In the genomic region with DNA sequence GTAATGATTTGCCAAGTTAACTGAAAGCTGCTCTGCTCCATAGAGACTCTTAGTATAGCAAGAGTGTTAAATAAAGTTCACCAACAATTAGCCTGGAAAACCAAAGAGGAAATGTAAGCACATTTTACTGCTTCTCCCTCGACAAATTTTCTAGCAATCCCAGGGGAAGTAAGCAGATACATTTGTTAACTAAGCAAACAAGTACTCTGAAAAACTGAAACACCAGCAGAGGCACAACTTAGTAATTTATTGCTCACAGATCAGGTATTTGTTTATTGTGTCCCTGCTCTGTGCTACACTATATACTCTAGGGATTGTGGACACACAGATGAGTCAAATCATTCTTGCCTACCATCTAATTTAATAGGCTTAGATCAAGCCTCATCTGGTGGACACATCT, we compare ENCODE assay signal across 1 cellular context.
A peak's percentile ranks its signal among the peaks of the same experiment; 100 is the strongest.
TF ChIP-seq lines count a peak whose summit lies in the region.

No MANE protein-coding gene starts in this region.

TF ChIP-seq in HEK293, 187 proteins besides CTCF, POLR2A, EP300 and RAD21 (continued from another document):
- TF ChIP-seq, protein P1, sequence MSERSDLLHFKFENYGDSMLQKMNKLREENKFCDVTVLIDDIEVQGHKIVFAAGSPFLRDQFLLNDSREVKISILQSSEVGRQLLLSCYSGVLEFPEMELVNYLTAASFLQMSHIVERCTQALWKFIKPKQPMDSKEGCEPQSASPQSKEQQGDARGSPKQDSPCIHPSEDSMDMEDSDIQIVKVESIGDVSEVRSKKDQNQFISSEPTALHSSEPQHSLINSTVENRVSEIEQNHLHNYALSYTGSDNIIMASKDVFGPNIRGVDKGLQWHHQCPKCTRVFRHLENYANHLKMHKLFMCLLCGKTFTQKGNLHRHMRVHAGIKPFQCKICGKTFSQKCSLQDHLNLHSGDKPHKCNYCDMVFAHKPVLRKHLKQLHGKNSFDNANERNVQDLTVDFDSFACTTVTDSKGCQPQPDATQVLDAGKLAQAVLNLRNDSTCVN (tag by site-specific recombination; optimal IDR thresholded peaks at IDR 0.05), result no peak
- TF ChIP-seq ZNF140 (tag by site-specific recombination; IDR thresholded peaks at IDR 0.05), result no peak
- no peak for TF ChIP-seq ZNF362 (tag by site-specific recombination; IDR thresholded peaks at IDR 0.05)
- TF ChIP-seq ZNF48 (tag by site-specific recombination; IDR thresholded peaks at IDR 0.05), result no peak
- no peak for TF ChIP-seq PRDM1 (tag by site-specific recombination; IDR thresholded peaks at IDR 0.05)
- TF ChIP-seq ZNF777 (tag by site-specific recombination; IDR thresholded peaks at IDR 0.05; ENCODE audit: borderline replicate concordance), result no peak
- TF ChIP-seq KLF9 (tag by site-specific recombination; IDR thresholded peaks at IDR 0.05; ENCODE audit: low read depth), result no peak
- TF ChIP-seq ZSCAN18 (tag by site-specific recombination; IDR thresholded peaks at IDR 0.05), result no peak
- TF ChIP-seq ZBTB8A (tag by site-specific recombination; IDR thresholded peaks at IDR 0.05), result no peak
- TF ChIP-seq IKZF3 (tag by site-specific recombination; IDR thresholded peaks at IDR 0.05), result no peak
- no peak for TF ChIP-seq ZNF555 (tag by site-specific recombination; conservative IDR thresholded peaks at IDR 0.05)
- 0 out of 2 replicates have a peak, but pooled peaks have one; percentile 11 for TF ChIP-seq ZNF266 (tag by site-specific recombination; IDR thresholded peaks at IDR 0.05; ENCODE audit: low read depth)
